Comparison of ENCODE assay signal across 14 cellular contexts in the genomic region with DNA sequence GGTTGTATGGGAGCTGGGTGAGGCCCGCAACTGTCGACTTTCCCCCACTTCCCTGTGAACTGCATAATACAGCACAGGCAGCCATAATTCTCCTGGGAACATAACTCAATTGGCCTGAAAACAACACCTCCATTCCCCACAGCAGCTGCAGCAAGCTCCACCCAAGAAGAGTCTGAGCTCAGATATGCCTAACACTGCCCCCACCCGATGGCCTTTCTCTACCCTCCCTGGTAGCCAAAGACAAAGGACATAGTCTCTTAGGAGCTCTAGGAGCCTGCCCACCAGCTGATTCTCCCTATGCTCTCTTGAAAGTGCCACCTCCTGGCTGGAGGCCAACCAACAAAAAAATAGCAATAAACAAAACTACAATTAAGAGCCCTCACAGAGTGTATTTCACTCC.
DNase-seq lines count a peak whose midpoint lies in the region; ATAC-seq and TF ChIP-seq lines count a peak whose summit lies in the region.
"Had no signal": no experiment of that assay in that cellular context is flagged by ENCODE, and none has a peak within 500 bp of the region (broad histone marks: within the 10 kb centered on the region; RNA-seq: fewer than 3 reads in every experiment).

No MANE protein-coding gene starts in this region.

- no peak for ATAC-seq in HG02678 (IDR thresholded peaks at IDR 0.05; ENCODE audit: unreplicated experiment)
- ATAC-seq: PC-3, SK-N-SH treated with all-trans-retinoic acid at 6 μM for 48 hours had no signal

- H4K20me1 ChIP-seq in OCI-LY7 (ENCODE audit: insufficient read depth, low read length) = no peaks in the 10 kb centered on the region

- no peak overlapping the region for H2BK120ac ChIP-seq in mesendoderm (ENCODE audit: low read depth, low read length)

- no peaks in the 10 kb centered on the region for H3K27me3 ChIP-seq in mesendoderm (ENCODE audit: insufficient read depth, low read length, poor library complexity)

- no peaks in the 10 kb centered on the region for H3K4me1 Mint-ChIP-seq in CD14-positive monocyte

- H3K9me3 Mint-ChIP-seq in CD14-positive monocyte = peaks cover 0 to 19% (median 15%) of the 10 kb centered on the region in 7 donors

- no peak overlapping the region for H3K4me3 ChIP-seq in OCI-LY7 (ENCODE audit: low read depth, low read length, poor library complexity, severe bottlenecking)
- H3K4me3 ChIP-seq in mesendoderm (ENCODE audit: low read length) = no peak overlapping the region
- H3K4me3 ChIP-seq: MG63 had no signal

- H2AK5ac ChIP-seq in mesendoderm (ENCODE audit: low read length) = no peak overlapping the region

- CTCF ChIA-PET in OCI-LY7 (lab: Charles Lee; ENCODE audit: unreplicated experiment) = no interaction called here

- no TSS peak for BruUV-seq in OCI-LY7 (replicated peaks; lab: Mats Ljungman, UMichigan)

- no peak overlapping the region for H3K4me3 Mint-ChIP-seq in CD14-positive monocyte

- intact Hi-C loops in OCI-LY7 (cut with micrococcal nuclease; ENCODE audit: unreplicated experiment) (no loop called here), CD14-positive monocyte (cut with micrococcal nuclease) (no loop called here)

- H3K9me3 ChIP-seq in OCI-LY7 (ENCODE audit: low read length) = 0 out of 2 replicates have a peak, but pooled peaks cover 11% of the 10 kb centered on the region
- H3K9me3 ChIP-seq: MG63 had no signal

- no peaks in the 10 kb centered on the region for H3K79me1 ChIP-seq in mesendoderm (ENCODE audit: low read length)

- TF ChIP-seq CTCF in OCI-LY7 (conservative IDR thresholded peaks at IDR 0.05; ENCODE audit: low read length) = 0 out of 2 replicates have a peak, but pooled peaks have one; percentile 13
- no peak for TF ChIP-seq CTCF in CD14-positive monocyte (IDR thresholded peaks at IDR 0.05)

- no peaks in the 10 kb centered on the region for H3K27me3 Mint-ChIP-seq in CD14-positive monocyte (ENCODE audit: low read depth in 3 of 3)

- H3K4me1 ChIP-seq in OCI-LY7 (ENCODE audit: insufficient read depth, low read length, poor library complexity, severe bottlenecking) (no peaks in the 10 kb centered on the region), mesendoderm (ENCODE audit: control insufficient read depth, low read depth, low read length) (no peaks in the 10 kb centered on the region)

- DNase-seq in HT1080 (ENCODE audit: low read depth) (peak; percentile 11), NAMALWA (ENCODE audit: low spot score) (peak; percentile 5), OCI-LY7 (ENCODE audit: low spot score) (peak; percentile 14), mesendoderm (peak; percentile 2), CD14-positive monocyte (ENCODE audit: low spot score) (no peak), NCI-H446 (lab: John Stamatoyannopoulos, UW) (no peak)
- DNase-seq: C1 segment of cervical spinal cord, Caco-2, DMS79 treated with DMSO at 0.1 percent for 48 hours, KG1, MG63, PC-3 had no signal

- no peak overlapping the region for H3K27ac Mint-ChIP-seq in CD14-positive monocyte

- no peak overlapping the region for H4K8ac ChIP-seq in mesendoderm (ENCODE audit: low read depth, low read length)

- H2AFZ ChIP-seq in OCI-LY7 (ENCODE audit: low read length) = 0 out of 2 replicates have a peak overlapping the region, but pooled peaks have one; percentile 17

- no peak overlapping the region for H3K23ac ChIP-seq in mesendoderm (ENCODE audit: low read length)

- H3K27ac ChIP-seq in OCI-LY7 (ENCODE audit: low read depth, low read length, poor library complexity, severe bottlenecking) (no peak overlapping the region), mesendoderm (ENCODE audit: low read depth, low read length) (no peak overlapping the region)

- H3K4ac ChIP-seq in mesendoderm (ENCODE audit: low read depth, low read length) = no peak overlapping the region

- no peaks in the 10 kb centered on the region for H3K79me2 ChIP-seq in OCI-LY7 (ENCODE audit: insufficient read depth, low read depth, low read length)
- H3K79me2 ChIP-seq in mesendoderm (ENCODE audit: control insufficient read depth, insufficient read depth, low read length) = no peaks in the 10 kb centered on the region

- H3K18ac ChIP-seq in mesendoderm (ENCODE audit: low read length) = no peak overlapping the region

- H3K36me3 Mint-ChIP-seq in CD14-positive monocyte = no peaks in the 10 kb centered on the region

- H3K4me2 ChIP-seq in OCI-LY7 (ENCODE audit: low read length) = no peak overlapping the region
- no peak overlapping the region for H3K4me2 ChIP-seq in mesendoderm (ENCODE audit: low read length)

- POLR2A ChIA-PET in OCI-LY7 (lab: Charles Lee) = no interaction called here

- WGBS in mesendoderm (ENCODE audit: extremely low coverage, insufficient coverage, low lambda C conversion rate) = no CpG with 5 or more reads among the region's 3 CpGs

- H3K56ac ChIP-seq in mesendoderm (ENCODE audit: low read length) = no peak overlapping the region

- no peaks in the 10 kb centered on the region for H3K9me2 ChIP-seq in OCI-LY7 (ENCODE audit: insufficient read depth, low read length)

- H3K36me3 ChIP-seq in OCI-LY7 (ENCODE audit: insufficient read depth, low read length) (no peaks in the 10 kb centered on the region), mesendoderm (ENCODE audit: control insufficient read depth, insufficient read depth, low read length) (no peaks in the 10 kb centered on the region)
- H3K36me3 ChIP-seq: MG63 had no signal

- H2BK15ac ChIP-seq in mesendoderm (replicated peaks; ENCODE audit: low read depth) = no peak overlapping the region

- H3K9ac ChIP-seq in mesendoderm (ENCODE audit: low read length) = no peak overlapping the region

- no peak overlapping the region for H2BK5ac ChIP-seq in mesendoderm (ENCODE audit: low read length)

- no peak overlapping the region for H4K5ac ChIP-seq in mesendoderm (ENCODE audit: low read length)

Comparison
In these comparisons a context has a peak if more than half of its experiments do, and no peak if none do; other contexts are left out.
1. DNase-seq: peak in HT1080 (single experiment), NAMALWA (single experiment), OCI-LY7 (single experiment) and mesendoderm (single experiment); none in CD14-positive monocyte (single experiment) and NCI-H446 (0 of 2).